19 cellular contexts compared by ENCODE assay signal in genomic region chr12:50635356-50635755, GRCh38.
A peak's percentile ranks its signal among the peaks of the same experiment; 100 is the strongest.
DNase-seq lines count a peak whose midpoint lies in the region; ATAC-seq, FAIRE-seq and TF ChIP-seq lines count a peak whose summit lies in the region.
"Had no signal": no experiment of that assay in that cellular context is flagged by ENCODE, and none has a peak within 500 bp of the region (broad histone marks: within the 10 kb centered on the region; RNA-seq: fewer than 3 reads in every experiment).

No MANE protein-coding gene starts in this region.

- peak overlapping the region in 7 of 11 experiments; percentile 13 to 82 (median 56); a peak in 11 of 22 replicates for H3K4me2 ChIP-seq in BLaER1 treated with 17β-estradiol and CSF1 and Interleukin-3, amounts not matched to agents 10 nM and 100 nM
- no peak overlapping the region for H3K4me2 ChIP-seq in astrocyte (ENCODE audit: low read length)

- POLR2A ChIA-PET in CD8-positive, alpha-beta T cell (lab: Charles Lee) = interaction anchor here (0.6 kb wide), 1 partner anchor 161 kb away, joined by 4 read pairs; no protein-coding TSS in a partner anchor

- H3K27ac ChIP-seq in BLaER1 treated with 17β-estradiol and CSF1 and Interleukin-3, amounts not matched to agents 10 nM and 100 nM = peak overlapping the region in 2 of 11 experiments; percentile 4 to 30; a peak in 3 of 22 replicates
- no peak overlapping the region for H3K27ac ChIP-seq in CD8-positive, alpha-beta T cell (ENCODE audit: low read depth, low read length)
- no peak overlapping the region for H3K27ac ChIP-seq in astrocyte (ENCODE audit: low read depth, low read length)
- H3K27ac ChIP-seq: ovary had no signal

- H3K4me1 ChIP-seq in BLaER1 treated with 17β-estradiol and CSF1 and Interleukin-3, amounts not matched to agents 10 nM and 100 nM = peaks cover 7 to 84% (median 50%) of the 10 kb centered on the region in 10 experiments; a peak in 17 of 20 replicates
- H3K4me1 ChIP-seq in CD8-positive, alpha-beta T cell (ENCODE audit: insufficient read depth, low read length) = no peaks in the 10 kb centered on the region
- H3K4me1 ChIP-seq in astrocyte (ENCODE audit: insufficient read depth, low read length) = peaks cover 13% of the 10 kb centered on the region
- peaks cover 9% of the 10 kb centered on the region for H3K4me1 ChIP-seq in mucosa of descending colon (ENCODE audit: low read depth)

- H3K79me2 ChIP-seq in astrocyte (ENCODE audit: insufficient read depth, low read length) = peaks cover 13% of the 10 kb centered on the region

- peaks cover 19 to 62% (median 37%) of the 10 kb centered on the region in 11 experiments for H3K36me3 ChIP-seq in BLaER1 treated with 17β-estradiol and CSF1 and Interleukin-3, amounts not matched to agents 10 nM and 100 nM
- H3K36me3 ChIP-seq in CD8-positive, alpha-beta T cell (ENCODE audit: insufficient read depth, low read length) = no peaks in the 10 kb centered on the region
- peaks cover 2% of the 10 kb centered on the region for H3K36me3 ChIP-seq in astrocyte (ENCODE audit: insufficient read depth, low read length)
- H3K36me3 ChIP-seq in mucosa of descending colon (ENCODE audit: low read depth) = no peaks in the 10 kb centered on the region
- H3K36me3 ChIP-seq: ovary had no signal

- peaks cover 16% of the 10 kb centered on the region for H3K4me1 Mint-ChIP-seq in CD8-positive, alpha-beta T cell (ENCODE audit: low read depth)
- H3K4me1 Mint-ChIP-seq in astrocyte (ENCODE audit: low read depth, unreplicated experiment) = peaks cover 58% of the 10 kb centered on the region

- H3K4me3 Mint-ChIP-seq in CD8-positive, alpha-beta T cell = no peak overlapping the region
- H3K4me3 Mint-ChIP-seq in astrocyte (ENCODE audit: unreplicated experiment) = no peak overlapping the region
- H3K4me3 Mint-ChIP-seq: type B pancreatic cell had no signal

- intact Hi-C loops in CD8-positive, alpha-beta T cell (cut with DNase I, micrococcal nuclease) = loop anchor here in 1 of 2 experiments (5.0 kb wide), 2 partner anchors 33 to 233 kb away; partner anchors contain the start of gene LARP4
- intact Hi-C loops in mucosa of descending colon (cut with DNase I, micrococcal nuclease) = loop anchor here in 1 of 2 donors (5.0 kb wide), 1 partner anchor 133 kb away; the partner anchor contains the start of gene DIP2B

- H4K20me1 ChIP-seq in BLaER1 treated with 17β-estradiol and CSF1 and Interleukin-3, amounts not matched to agents 10 nM and 100 nM = peaks cover 11 to 66% (median 35%) of the 10 kb centered on the region in 11 experiments; a peak in 18 of 22 replicates
- peaks cover 4% of the 10 kb centered on the region for H4K20me1 ChIP-seq in astrocyte (ENCODE audit: insufficient read depth, low read length)

- peak overlapping the region; percentile 28 for H3K27ac Mint-ChIP-seq in CD8-positive, alpha-beta T cell
- peak overlapping the region; percentile 15 for H3K27ac Mint-ChIP-seq in astrocyte (ENCODE audit: unreplicated experiment)
- H3K27ac Mint-ChIP-seq: type B pancreatic cell had no signal

- 0 out of 22 replicates have a peak, but pooled peaks cover 0 to 4% (median 0%) of the 10 kb centered on the region in 11 experiments for H3K9me3 ChIP-seq in BLaER1 treated with 17β-estradiol and CSF1 and Interleukin-3, amounts not matched to agents 10 nM and 100 nM (replicated peaks in 1 of 11)
- no peaks in the 10 kb centered on the region for H3K9me3 ChIP-seq in CD8-positive, alpha-beta T cell (ENCODE audit: low read length)
- no peaks in the 10 kb centered on the region for H3K9me3 ChIP-seq in astrocyte (ENCODE audit: insufficient read depth, low read depth, low read length)
- no peaks in the 10 kb centered on the region for H3K9me3 ChIP-seq in mucosa of descending colon
- H3K9me3 ChIP-seq: ovary had no signal

- H2AFZ ChIP-seq in astrocyte (ENCODE audit: low read depth, low read length) = no peak overlapping the region

- peak overlapping the region in 2 of 11 experiments; percentile 10 to 16; a peak in 2 of 22 replicates for H3K9ac ChIP-seq in BLaER1 treated with 17β-estradiol and CSF1 and Interleukin-3, amounts not matched to agents 10 nM and 100 nM
- no peak overlapping the region for H3K9ac ChIP-seq in astrocyte (ENCODE audit: low read length)

- H3K27me3 Mint-ChIP-seq in CD8-positive, alpha-beta T cell (ENCODE audit: low read depth) = no peaks in the 10 kb centered on the region
- H3K27me3 Mint-ChIP-seq in astrocyte (ENCODE audit: low read depth, unreplicated experiment) = no peaks in the 10 kb centered on the region
- H3K27me3 Mint-ChIP-seq: type B pancreatic cell had no signal

- H3K4me3 ChIP-seq in BLaER1 treated with 17β-estradiol and CSF1 and Interleukin-3, amounts not matched to agents 10 nM and 100 nM = no peak overlapping the region
- no peak overlapping the region for H3K4me3 ChIP-seq in CD8-positive, alpha-beta T cell (ENCODE audit: low read depth, low read length)
- H3K4me3 ChIP-seq in astrocyte (ENCODE audit: insufficient read depth, low read depth, low read length) (no peak overlapping the region), mucosa of descending colon (no peak overlapping the region)
- H3K4me3 ChIP-seq: ovary had no signal

- TF ChIP-seq CTCF in CD8-positive, alpha-beta T cell (IDR thresholded peaks at IDR 0.05) = no peak
- TF ChIP-seq CTCF in astrocyte (IDR thresholded peaks at IDR 0.05; ENCODE audit: insufficient read depth, low read depth, low read length) = no peak
- no peak for TF ChIP-seq CTCF in mucosa of descending colon (IDR thresholded peaks at IDR 0.05)

- H3K9me3 Mint-ChIP-seq in CD8-positive, alpha-beta T cell = no peaks in the 10 kb centered on the region
- H3K9me3 Mint-ChIP-seq in astrocyte (ENCODE audit: unreplicated experiment) = no peaks in the 10 kb centered on the region
- H3K9me3 Mint-ChIP-seq: type B pancreatic cell had no signal

- peaks cover 12% of the 10 kb centered on the region for H3K36me3 Mint-ChIP-seq in CD8-positive, alpha-beta T cell
- H3K36me3 Mint-ChIP-seq in astrocyte (ENCODE audit: low read depth, unreplicated experiment) = peaks cover 4% of the 10 kb centered on the region

- no peaks in the 10 kb centered on the region for H3K27me3 ChIP-seq in BLaER1 treated with 17β-estradiol and CSF1 and Interleukin-3, amounts not matched to agents 10 nM and 100 nM
- H3K27me3 ChIP-seq in CD8-positive, alpha-beta T cell (ENCODE audit: insufficient read depth, low read length) = no peaks in the 10 kb centered on the region
- H3K27me3 ChIP-seq in astrocyte (ENCODE audit: insufficient read depth, low read length) = no peaks in the 10 kb centered on the region
- H3K27me3 ChIP-seq: ovary had no signal

- CTCF ChIA-PET in CD8-positive, alpha-beta T cell (lab: Charles Lee) = interaction anchor here (0.9 to 2.6 kb wide), 2 partner anchors 127 to 131 kb away, joined by 5 to 25 read pairs; partner anchors contain the start of gene DIP2B

- no peak for ATAC-seq in CD8-positive, alpha-beta T cell
- ATAC-seq in mucosa of descending colon = peak; percentile 53
- no peak for ATAC-seq in GM21528 (IDR thresholded peaks at IDR 0.05; ENCODE audit: low FRiP score, unreplicated experiment)
- no peak for ATAC-seq in left lobe of liver

- no peak for FAIRE-seq in astrocyte (lab: Jason Lieb, UNC)
- FAIRE-seq: bronchial epithelial cell, kidney, small intestine had no signal

- DNase-seq in CD8-positive, alpha-beta T cell = no peak
- DNase-seq in astrocyte (ENCODE audit: low read depth) (no peak), mucosa of descending colon (no peak), Ammon's horn (ENCODE audit: low spot score) (no peak), left lobe of liver (ENCODE audit: low spot score) (no peak), DMS114 treated with DMSO at 0.1 percent for 48 hours (lab: John Stamatoyannopoulos, UW; ENCODE audit: unreplicated experiment) (no peak)
- DNase-seq: activated naive CD4-positive, alpha-beta T cell treated with Interleukin-2 at 50 U/mL for 16 hours; GOT3; hippocampal formation; KBM-7; kidney; NCI-H1048; ovary; RPMI8226; small intestine had no signal
